14 cellular contexts compared by ENCODE assay signal in genomic region chr10:88883443-88883799, GRCh38. TPM values are rescaled to one million over a fixed set of nuclear protein-coding genes. Genes with fewer than 3 reads are reported as not detected.
DNase-seq lines count a peak whose midpoint lies in the region; ATAC-seq and TF ChIP-seq lines count a peak whose summit lies in the region.
"Had no signal": no experiment of that assay in that cellular context is flagged by ENCODE, and none has a peak within 500 bp of the region (broad histone marks: within the 10 kb centered on the region; RNA-seq: fewer than 3 reads in every experiment).

No MANE protein-coding gene starts in this region.

- no peak for ATAC-seq in stimulated activated memory B cell treated with anti-CD40 and anti-IgM and Interleukin-4, amounts not matched to agents 10 μg/mL and 1 μg/mL and 100 μg/mL, for 72 hours
- no peak for ATAC-seq in HG03280 (IDR thresholded peaks at IDR 0.05; ENCODE audit: unreplicated experiment)
- ATAC-seq in HG03196 (IDR thresholded peaks at IDR 0.05; ENCODE audit: unreplicated experiment): no peak

- no peak overlapping the region for H3K9ac ChIP-seq in colonic mucosa (ENCODE audit: low read depth in 2 of 2, low read length in 2 of 2)
- H3K9ac ChIP-seq: BLaER1, KMS-11 had no signal

- H3K36me3 ChIP-seq in colonic mucosa: no peaks in the 10 kb centered on the region
- H3K36me3 ChIP-seq: ascending aorta, BLaER1 had no signal

- DNase-seq in activated naive CD4-positive, alpha-beta T cell treated with Interleukin-2 at 50 U/mL for 16 hours: no peak
- peak; percentile 48 for DNase-seq in RPMI7951 (ENCODE audit: low read depth)
- no peak for DNase-seq in colonic mucosa
- DNase-seq in DMS53 (lab: John Stamatoyannopoulos, UW): no peak
- DNase-seq: NCI-H774, retina had no signal

- H3K4me1 Mint-ChIP-seq in activated naive CD4-positive, alpha-beta T cell treated with anti-CD3 and anti-CD28 coated beads, Interleukin-2, amount 50 U/mL, for 24 hours: peaks cover 80% of the 10 kb centered on the region
- peaks cover 55% of the 10 kb centered on the region for H3K4me1 Mint-ChIP-seq in stimulated activated memory B cell treated with anti-CD40 and anti-IgM and Interleukin-4, amounts not matched to agents 10 μg/mL and 1 μg/mL and 100 μg/mL, for 72 hours

- H3K27ac Mint-ChIP-seq in activated naive CD4-positive, alpha-beta T cell treated with anti-CD3 and anti-CD28 coated beads, Interleukin-2, amount 50 U/mL, for 24 hours: peak overlapping the region; percentile 69
- H3K27ac Mint-ChIP-seq in stimulated activated memory B cell treated with anti-CD40 and anti-IgM and Interleukin-4, amounts not matched to agents 10 μg/mL and 1 μg/mL and 100 μg/mL, for 72 hours: peak overlapping the region; percentile 90

- no peak overlapping the region for H3K4me3 ChIP-seq in colonic mucosa
- H3K4me3 ChIP-seq: ascending aorta, BLaER1, lung had no signal

- peaks cover 9% of the 10 kb centered on the region for H3K36me3 Mint-ChIP-seq in activated naive CD4-positive, alpha-beta T cell treated with anti-CD3 and anti-CD28 coated beads, Interleukin-2, amount 50 U/mL, for 24 hours
- peaks cover 8% of the 10 kb centered on the region for H3K36me3 Mint-ChIP-seq in stimulated activated memory B cell treated with anti-CD40 and anti-IgM and Interleukin-4, amounts not matched to agents 10 μg/mL and 1 μg/mL and 100 μg/mL, for 72 hours

- H3K9me3 Mint-ChIP-seq in activated naive CD4-positive, alpha-beta T cell treated with anti-CD3 and anti-CD28 coated beads, Interleukin-2, amount 50 U/mL, for 24 hours: no peaks in the 10 kb centered on the region
- H3K9me3 Mint-ChIP-seq in stimulated activated memory B cell treated with anti-CD40 and anti-IgM and Interleukin-4, amounts not matched to agents 10 μg/mL and 1 μg/mL and 100 μg/mL, for 72 hours: no peaks in the 10 kb centered on the region

- peak overlapping the region; percentile 97 for H3K27ac ChIP-seq in colonic mucosa
- H3K27ac ChIP-seq: ascending aorta, BLaER1, KMS-11 had no signal

- peak overlapping the region; percentile 94 for H3K4me3 Mint-ChIP-seq in activated naive CD4-positive, alpha-beta T cell treated with anti-CD3 and anti-CD28 coated beads, Interleukin-2, amount 50 U/mL, for 24 hours
- peak overlapping the region; percentile 77 for H3K4me3 Mint-ChIP-seq in stimulated activated memory B cell treated with anti-CD40 and anti-IgM and Interleukin-4, amounts not matched to agents 10 μg/mL and 1 μg/mL and 100 μg/mL, for 72 hours

- H3K27me3 Mint-ChIP-seq in activated naive CD4-positive, alpha-beta T cell treated with anti-CD3 and anti-CD28 coated beads, Interleukin-2, amount 50 U/mL, for 24 hours: no peaks in the 10 kb centered on the region
- H3K27me3 Mint-ChIP-seq in stimulated activated memory B cell treated with anti-CD40 and anti-IgM and Interleukin-4, amounts not matched to agents 10 μg/mL and 1 μg/mL and 100 μg/mL, for 72 hours: no peaks in the 10 kb centered on the region

- H3K4me1 ChIP-seq in colonic mucosa: no peaks in the 10 kb centered on the region

- no peak for TF ChIP-seq CTCF in colonic mucosa (IDR thresholded peaks at IDR 0.05)

- no peaks in the 10 kb centered on the region for H3K27me3 ChIP-seq in colonic mucosa
- H3K27me3 ChIP-seq: ascending aorta, BLaER1 had no signal

- H3K9me3 ChIP-seq in colonic mucosa: no peaks in the 10 kb centered on the region
- H3K9me3 ChIP-seq: ascending aorta, BLaER1 had no signal

- intact Hi-C loops in colonic mucosa (cut with DNase I): loop anchor here (5.0 kb wide), 1 partner anchor 49 kb away; no protein-coding TSS in a partner anchor

RNA-seq across cellular contexts. Expression of gene STAMBPL1, which starts 3.4 kb away (rescaled TPM):
- total RNA-seq in RPMI7951 (2014; rRNA removed; shearing (Covaris generic)): 38.7 and 41.3 TPM in 2 replicates
- 10 to 100 TPM; 16.3 to 20.4 TPM for total RNA-seq in colonic mucosa

RNA-seq across cellular contexts. Expression of gene ANKRD22, which starts 31.8 kb away (rescaled TPM):
- total RNA-seq in RPMI7951 (2014; rRNA removed; shearing (Covaris generic)): not detected in 2 replicates
- total RNA-seq in colonic mucosa: 10 to 100 TPM; 26.6 to 28.2 TPM
- total RNA-seq: ascending aorta had no signal

Comparison
In these comparisons a context has a peak if more than half of its experiments do, and no peak if none do; other contexts are left out.
1. RNA of gene ANKRD22, which starts 31.8 kb away (total RNA-seq): 26.6 to 28.2 TPM in colonic mucosa; not detected in RPMI7951; every median in the first group is over 10 times any median in the second.